In genomic region chr1:179141592-179142244, GRCh38 we compare ENCODE assay signal across 8 cellular contexts. TPM values are rescaled to one million over a fixed set of nuclear protein-coding genes. Genes with fewer than 3 reads are reported as not detected.
DNase-seq lines count a peak whose midpoint lies in the region; ATAC-seq lines count a peak whose summit lies in the region.

No MANE protein-coding gene starts in this region.

- no peak overlapping the region for H3K4me3 Mint-ChIP-seq in CD4-positive, CD25-positive, alpha-beta regulatory T cell

- H3K27ac Mint-ChIP-seq in CD4-positive, CD25-positive, alpha-beta regulatory T cell, result peak overlapping the region in 2 of 3 donors; percentile 22 to 64

- H3K27ac ChIP-seq in CD4-positive, CD25-positive, alpha-beta regulatory T cell (ENCODE audit: insufficient read depth, low read length, poor library complexity, severe bottlenecking), result no peak overlapping the region
- peak overlapping the region; percentile 85 for H3K27ac ChIP-seq in muscle layer of duodenum (ENCODE audit: low read length)

- H3K4me3 ChIP-seq in CD4-positive, CD25-positive, alpha-beta regulatory T cell (ENCODE audit: low read depth, low read length), result no peak overlapping the region
- H3K4me3 ChIP-seq in muscle layer of duodenum (ENCODE audit: low read depth in 1 of 2, low read length in 2 of 2), result peak overlapping the region; percentile 27 to 55

- no peak for DNase-seq in CD4-positive, CD25-positive, alpha-beta regulatory T cell
- DNase-seq in M059J (ENCODE audit: low read depth) (peak; percentile 76), astrocyte of the hippocampus (ENCODE audit: low read depth, low spot score) (peak; percentile 65), NCI-H1105 treated with DMSO at 0.1 percent for 48 hours (lab: John Stamatoyannopoulos, UW) (no peak), DMS79 (lab: John Stamatoyannopoulos, UW) (no peak), C1 segment of cervical spinal cord (lab: John Stamatoyannopoulos, UW) (no peak)

- no peaks in the 10 kb centered on the region for H3K27me3 ChIP-seq in CD4-positive, CD25-positive, alpha-beta regulatory T cell (ENCODE audit: control insufficient read depth, insufficient read depth, low read length)
- H3K27me3 ChIP-seq in muscle layer of duodenum (ENCODE audit: low read depth, low read length), result no peaks in the 10 kb centered on the region

- H3K9me3 ChIP-seq in CD4-positive, CD25-positive, alpha-beta regulatory T cell (ENCODE audit: control insufficient read depth in 2 of 2, low read length in 2 of 2), result no peaks in the 10 kb centered on the region
- no peaks in the 10 kb centered on the region for H3K9me3 ChIP-seq in muscle layer of duodenum (ENCODE audit: control insufficient read depth in 1 of 2, low read length in 2 of 2)

- H3K4me1 ChIP-seq in CD4-positive, CD25-positive, alpha-beta regulatory T cell (ENCODE audit: control insufficient read depth, insufficient read depth, low read length, poor library complexity, severe bottlenecking), result peaks cover 13% of the 10 kb centered on the region
- peaks cover 0 to 8% of the 10 kb centered on the region in 2 donors for H3K4me1 ChIP-seq in muscle layer of duodenum (ENCODE audit: control insufficient read depth in 1 of 2, insufficient read depth in 2 of 2, low read length in 2 of 2)

- H3K4me1 Mint-ChIP-seq in CD4-positive, CD25-positive, alpha-beta regulatory T cell, result peaks cover 17 to 30% (median 27%) of the 10 kb centered on the region in 4 donors

- no peaks in the 10 kb centered on the region for H3K36me3 ChIP-seq in CD4-positive, CD25-positive, alpha-beta regulatory T cell (ENCODE audit: control insufficient read depth, insufficient read depth, low read length)
- peaks cover 0 to 19% of the 10 kb centered on the region in 2 donors for H3K36me3 ChIP-seq in muscle layer of duodenum (ENCODE audit: control insufficient read depth in 1 of 2, insufficient read depth in 2 of 2, low read length in 2 of 2)

- peak in 1 of 2 donors; percentile 43 for ATAC-seq in CD4-positive, CD25-positive, alpha-beta regulatory T cell (ENCODE audit: low read depth in 2 of 2)
- no peak for ATAC-seq in HG03045 (IDR thresholded peaks at IDR 0.05; ENCODE audit: unreplicated experiment)

- no peaks in the 10 kb centered on the region for H3K27me3 Mint-ChIP-seq in CD4-positive, CD25-positive, alpha-beta regulatory T cell

- peaks cover 2% of the 10 kb centered on the region for H3K36me3 Mint-ChIP-seq in CD4-positive, CD25-positive, alpha-beta regulatory T cell

- H3K9me3 Mint-ChIP-seq in CD4-positive, CD25-positive, alpha-beta regulatory T cell, result peaks cover 0 to 2% (median 0%) of the 10 kb centered on the region in 7 donors

RNA-seq across cellular contexts. Expression of gene TOR3A, which starts 59.8 kb away (rescaled TPM):
- total RNA-seq in CD4-positive, CD25-positive, alpha-beta regulatory T cell, result 23.2 TPM
- 10 to 100 TPM; 33.7 to 44.9 (median 38.8) TPM for polyA plus RNA-seq in CD4-positive, CD25-positive, alpha-beta regulatory T cell
- total RNA-seq in M059J (2014; rRNA removed; shearing (Covaris generic)), result 20.6 and 52.6 TPM in 2 replicates

Comparison
In these comparisons a context has a peak if more than half of its experiments do, and no peak if none do; other contexts are left out.
1. DNase-seq: peak in M059J (single experiment) and astrocyte of the hippocampus (single experiment); none in CD4-positive, CD25-positive, alpha-beta regulatory T cell (0 of 3), NCI-H1105 treated with DMSO at 0.1 percent for 48 hours (single experiment), DMS79 (single experiment) and C1 segment of cervical spinal cord (0 of 14).